In genomic region chr10:119872860-119873671, GRCh38 we compare ENCODE assay signal across 1 cellular context.
TF ChIP-seq lines count a peak whose summit lies in the region.

No MANE protein-coding gene starts in this region.

TF ChIP-seq in HepG2, 621 proteins besides CTCF, POLR2A, EP300 and RAD21 (continued from another document and continues in another):
- TF ChIP-seq HNF1A (IDR thresholded peaks at IDR 0.05; ENCODE audit: low read depth) (no peak), HNF1A (CRISPR knock-in tag; IDR thresholded peaks at IDR 0.05; ENCODE audit: borderline replicate concordance) (0 out of 2 replicates have a peak, but pooled peaks have one; percentile 39), MTERF4 (CRISPR knock-in tag; IDR thresholded peaks at IDR 0.05) (peak; percentile 64; the same call in 1 of the 2 replicates), ZNF883 (CRISPR knock-in tag; IDR thresholded peaks at IDR 0.05; ENCODE audit: not compliant biosample characterization) (peak; percentile 3), ZBTB1 (CRISPR knock-in tag; IDR thresholded peaks at IDR 0.05; ENCODE audit: borderline replicate concordance) (no peak), CHD4 (IDR thresholded peaks at IDR 0.05; ENCODE audit: borderline replicate concordance, low read length) (no peak), ZNF75D (CRISPR knock-in tag; IDR thresholded peaks at IDR 0.05; ENCODE audit: borderline replicate concordance) (no peak), ZNF770 (CRISPR knock-in tag; IDR thresholded peaks at IDR 0.05) (no peak), ZNF616 (CRISPR knock-in tag; IDR thresholded peaks at IDR 0.05; ENCODE audit: low read depth) (no peak; the same call in 1 of the 2 replicates), HNRNPH1 (optimal IDR thresholded peaks at IDR 0.05; ENCODE audit: low read depth, low read length) (no peak), RARG (CRISPR knock-in tag; IDR thresholded peaks at IDR 0.05; ENCODE audit: low read depth) (no peak), HOXA7 (CRISPR knock-in tag; IDR thresholded peaks at IDR 0.05) (no peak), ZNF839 (CRISPR knock-in tag; IDR thresholded peaks at IDR 0.05; ENCODE audit: borderline replicate concordance) (no peak), DZIP1 (CRISPR knock-in tag; IDR thresholded peaks at IDR 0.05) (no peak), TBP (CRISPR knock-in tag; IDR thresholded peaks at IDR 0.05) (no peak), PREB (CRISPR knock-in tag; IDR thresholded peaks at IDR 0.05) (no peak), ARID4A (CRISPR knock-in tag; IDR thresholded peaks at IDR 0.05; ENCODE audit: borderline replicate concordance) (peak; percentile 71; the same call in 1 of the 2 replicates), MAFK (conservative IDR thresholded peaks at IDR 0.05 in 1 of 2, IDR thresholded peaks at IDR 0.05 in 1 of 2; ENCODE audit: low read length in 2 of 2) (peak; percentile 100), ZNF3 (CRISPR knock-in tag; IDR thresholded peaks at IDR 0.05) (no peak), MLX (CRISPR knock-in tag; IDR thresholded peaks at IDR 0.05) (no peak), ZNF329 (CRISPR knock-in tag; IDR thresholded peaks at IDR 0.05; ENCODE audit: low read depth) (peak; percentile 76; the same call in 1 of the 2 replicates), ZNF687 (CRISPR knock-in tag; IDR thresholded peaks at IDR 0.05) (peak; percentile 78), SAFB2 (CRISPR knock-in tag; IDR thresholded peaks at IDR 0.05; ENCODE audit: borderline replicate concordance, low read depth) (peak; percentile 49; the same call in 1 of the 2 replicates), ZNF724P (CRISPR knock-in tag; IDR thresholded peaks at IDR 0.05; ENCODE audit: borderline replicate concordance) (no peak), CAMTA2 (CRISPR knock-in tag; IDR thresholded peaks at IDR 0.05; ENCODE audit: borderline replicate concordance) (0 out of 2 replicates have a peak, but pooled peaks have one; percentile 40), ZNF572 (CRISPR knock-in tag; IDR thresholded peaks at IDR 0.05) (no peak), SOX6 (IDR thresholded peaks at IDR 0.05) (no peak), SOX6 (CRISPR knock-in tag; IDR thresholded peaks at IDR 0.05) (no peak; the same call in 1 of the 2 replicates), KAT8 (CRISPR knock-in tag; IDR thresholded peaks at IDR 0.05) (peak; percentile 51), ERF (CRISPR knock-in tag; IDR thresholded peaks at IDR 0.05) (no peak), NFKBIZ (CRISPR knock-in tag; IDR thresholded peaks at IDR 0.05) (no peak), ZNF124 (CRISPR knock-in tag; IDR thresholded peaks at IDR 0.05) (0 out of 2 replicates have a peak, but pooled peaks have one; percentile 23), ZNF235 (CRISPR knock-in tag; IDR thresholded peaks at IDR 0.05; ENCODE audit: borderline replicate concordance) (no peak), ZNF24 (IDR thresholded peaks at IDR 0.05) (no peak), FOXP1 (IDR thresholded peaks at IDR 0.05) (no peak), FOXP1 (CRISPR knock-in tag; IDR thresholded peaks at IDR 0.05) (no peak), ZNF850 (CRISPR knock-in tag; conservative IDR thresholded peaks at IDR 0.05) (no peak), ZFX (CRISPR knock-in tag; IDR thresholded peaks at IDR 0.05; ENCODE audit: low read depth) (peak; percentile 76), ZNF615 (CRISPR knock-in tag; IDR thresholded peaks at IDR 0.05; ENCODE audit: borderline replicate concordance) (no peak), TCF12 (IDR thresholded peaks at IDR 0.05) (no peak), TCF12 (CRISPR knock-in tag; IDR thresholded peaks at IDR 0.05) (no peak), NFKB2 (CRISPR knock-in tag; IDR thresholded peaks at IDR 0.05; ENCODE audit: borderline replicate concordance) (peak; percentile 16; the same call in 1 of the 2 replicates)
